8 cellular contexts compared by ENCODE assay signal in the genomic region with DNA sequence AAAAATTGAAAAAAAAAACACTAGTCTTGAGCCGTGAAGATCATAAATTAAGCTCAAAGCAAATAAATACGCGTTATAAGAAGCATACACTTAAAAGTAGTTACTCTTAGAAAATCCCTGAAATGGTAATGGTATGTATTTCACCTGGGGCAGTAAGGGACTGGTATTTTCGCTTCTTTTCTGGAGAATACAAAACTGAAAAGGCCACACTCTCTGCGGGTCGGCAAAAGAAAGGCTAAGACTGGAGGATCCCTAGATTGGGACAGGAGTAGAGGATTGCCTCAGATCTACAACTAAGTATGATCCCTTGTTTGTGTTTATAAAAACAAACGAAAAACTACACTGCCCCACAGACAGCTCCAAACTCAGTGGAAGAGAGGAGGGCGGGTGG. TPM values are rescaled to one million over a fixed set of nuclear protein-coding genes. Genes with fewer than 3 reads are reported as not detected.
DNase-seq lines count a peak whose midpoint lies in the region; ATAC-seq, FAIRE-seq and TF ChIP-seq lines count a peak whose summit lies in the region.

No MANE protein-coding gene starts in this region.

- under 1% methylated on average over 8 of the region's 8 CpGs for WGBS in K562 (ENCODE audit: insufficient coverage, low coverage, missing lambda C conversion rate)
- 1% methylated on average over 8 of the region's 8 CpGs for WGBS in lung, 2 donors

- FAIRE-seq in K562 (lab: Jason Lieb, UNC) = peak; percentile 49

- H4K20me1 ChIP-seq in K562 (replicated peaks; ENCODE audit: control insufficient read depth, insufficient read depth, low read length) = no peaks in the 10 kb centered on the region

- TF ChIP-seq RAD21 in K562 (CRISPR knock-in tag; conservative IDR thresholded peaks at IDR 0.05 in 1 of 2, IDR thresholded peaks at IDR 0.05 in 1 of 2) = no peak

- TF ChIP-seq EP300 in K562 (IDR thresholded peaks at IDR 0.05; ENCODE audit: low read length) = no peak

- DNase-seq in cardiac muscle cell (ENCODE audit: low read depth in 1 of 2, low spot score in 1 of 2) (peak in 1 of 2 donors; percentile 15), left cardiac atrium (no peak), K562 (ENCODE audit: extremely low read depth in 1 of 4, low spot score in 3 of 4) (no peak), lung (ENCODE audit: low spot score) (no peak), uterus (no peak), GM10248 (ENCODE audit: extremely low spot score) (no peak), T-helper 9 cell (no peak), DMS 273 (lab: John Stamatoyannopoulos, UW; ENCODE audit: unreplicated experiment) (no peak)

- ATAC-seq in left cardiac atrium (no peak), K562 (peak; percentile 56), lung (ENCODE audit: insufficient read depth, low FRiP score) (no peak)

- no peaks in the 10 kb centered on the region for H3K9me1 ChIP-seq in K562 (ENCODE audit: control insufficient read depth, insufficient read depth, low read length)

- POLR2A ChIA-PET in K562 (lab: Yijun Ruan, JAX) (interaction anchor here (0.7 to 1.6 kb wide), 8 partner anchors 10 to 328 kb away, joined by 3 to 8 read pairs (median 3); a partner anchor contains a TSS), GM10248 (lab: Yijun Ruan, JAX) (interaction anchor here (0.6 to 1.6 kb wide), 4 partner anchors 10 to 132 kb away, joined by 3 to 7 read pairs (median 4); a partner anchor contains a TSS)

- no peaks in the 10 kb centered on the region for H3K9me3 ChIP-seq in cardiac muscle cell (ENCODE audit: low read depth)
- no peaks in the 10 kb centered on the region for H3K9me3 ChIP-seq in K562 (replicated peaks; ENCODE audit: control insufficient read depth, insufficient read depth, low read depth, low read length)
- no peaks in the 10 kb centered on the region for H3K9me3 ChIP-seq in lung (ENCODE audit: control insufficient read depth in 2 of 2, insufficient read depth in 1 of 2, low read length in 1 of 2)
- no peaks in the 10 kb centered on the region for H3K9me3 ChIP-seq in uterus

- CTCF ChIA-PET in K562 (lab: Yijun Ruan, JAX; ENCODE audit: low intra/inter-chr PET ratio) (no interaction called here), GM10248 (lab: Yijun Ruan, JAX) (interaction anchor here (0.7 to 2.7 kb wide), 8 partner anchors 13 to 355 kb away, joined by 3 to 12 read pairs (median 3); no protein-coding TSS in a partner anchor)

- H3K27me3 ChIP-seq in cardiac muscle cell = no peaks in the 10 kb centered on the region
- H3K27me3 ChIP-seq in K562 (ENCODE audit: control insufficient read depth in 2 of 2, insufficient read depth in 2 of 2, low read length in 2 of 2) = no peaks in the 10 kb centered on the region
- H3K27me3 ChIP-seq in lung (ENCODE audit: control insufficient read depth, insufficient read depth) = no peaks in the 10 kb centered on the region
- H3K27me3 ChIP-seq in uterus = no peaks in the 10 kb centered on the region

- peak overlapping the region; percentile 100 for H2AFZ ChIP-seq in K562 (ENCODE audit: low read depth, low read length)

- peaks cover 55% of the 10 kb centered on the region for H3K79me2 ChIP-seq in K562 (ENCODE audit: control insufficient read depth, insufficient read depth, low read length)

- H3K4me2 ChIP-seq in K562 (ENCODE audit: insufficient read depth, low read length) = peak overlapping the region; percentile 99

- H3K4me3 ChIP-seq in cardiac muscle cell (peak overlapping the region; percentile 83), K562 (peak overlapping the region; percentile 84), lung (peak overlapping the region; percentile 85), uterus (peak overlapping the region; percentile 90 to 93)

- intact Hi-C loops in left cardiac atrium (cut with DNase I) = loop anchor here in 1 of 2 donors (5.0 to 10.0 kb wide), 2 partner anchors 106 to 201 kb away; a partner anchor contains a TSS
- intact Hi-C loops in K562 (cut with micrococcal nuclease) = loop anchor here (5.0 to 10.0 kb wide), 2 partner anchors 204 to 291 kb away; a partner anchor contains a TSS
- intact Hi-C loops in uterus (cut with DNase I; ENCODE audit: low total_unique reads) = no loop called here

- H3K4me1 ChIP-seq in cardiac muscle cell (ENCODE audit: low read depth) = peaks cover 13% of the 10 kb centered on the region
- no peaks in the 10 kb centered on the region; a peak in 1 of 5 replicates for H3K4me1 ChIP-seq in K562 (replicated peaks in 1 of 2; ENCODE audit: control insufficient read depth in 2 of 2, insufficient read depth in 2 of 2, low read length in 2 of 2)
- H3K4me1 ChIP-seq in lung (ENCODE audit: control insufficient read depth in 2 of 2, insufficient read depth in 2 of 2, low read length in 2 of 2) = peaks cover 4 to 13% of the 10 kb centered on the region in 2 donors
- no peaks in the 10 kb centered on the region for H3K4me1 ChIP-seq in uterus

- TF ChIP-seq CTCF in cardiac muscle cell (IDR thresholded peaks at IDR 0.05; ENCODE audit: low read depth, low read length) = no peak
- no peak for TF ChIP-seq CTCF in K562 (IDR thresholded peaks at IDR 0.05 in 2 of 3, conservative IDR thresholded peaks at IDR 0.05 in 1 of 3; ENCODE audit: insufficient read depth in 2 of 3, low read depth in 1 of 3, low read length in 3 of 3)
- TF ChIP-seq CTCF in lung (IDR thresholded peaks at IDR 0.05; ENCODE audit: control extremely low read depth, extremely low read depth) = no peak
- TF ChIP-seq CTCF in uterus (IDR thresholded peaks at IDR 0.05) = no peak
- TF ChIP-seq CTCF in GM10248 (IDR thresholded peaks at IDR 0.05; ENCODE audit: control extremely low read depth, extremely low read depth, low read depth, missing control alignments) = no peak

- peak overlapping the region; percentile 95 to 99 for H3K9ac ChIP-seq in K562 (ENCODE audit: insufficient read depth in 1 of 2, low read depth in 2 of 2, low read length in 2 of 2)

- TF ChIP-seq POLR2A in K562 (conservative IDR thresholded peaks at IDR 0.05) (no peak), uterus (IDR thresholded peaks at IDR 0.05) (no peak)

- in situ Hi-C loops in K562 (cut with MboI) = loop anchor here (25.0 kb wide), 1 partner anchor 211 kb away; a partner anchor contains a TSS

- BruUV-seq in K562 (replicated peaks; lab: Mats Ljungman, UMichigan) = no TSS peak

- H3K36me3 ChIP-seq in cardiac muscle cell = no peaks in the 10 kb centered on the region
- peaks cover 16% of the 10 kb centered on the region; the same call in 2 of the 3 replicates for H3K36me3 ChIP-seq in K562 (ENCODE audit: control insufficient read depth, insufficient read depth, low read length)
- peaks cover 2% of the 10 kb centered on the region in 2 donors for H3K36me3 ChIP-seq in lung (ENCODE audit: control insufficient read depth in 2 of 2, insufficient read depth in 2 of 2, low read length in 2 of 2)
- no peaks in the 10 kb centered on the region for H3K36me3 ChIP-seq in uterus

- peak overlapping the region; percentile 99 for H3K27ac ChIP-seq in cardiac muscle cell
- H3K27ac ChIP-seq in K562 (ENCODE audit: extremely low read depth, low read depth, low read length) = peak overlapping the region; percentile 97
- H3K27ac ChIP-seq in lung (ENCODE audit: low read depth in 1 of 2, low read length in 1 of 2) = peak overlapping the region; percentile 87 to 98
- H3K27ac ChIP-seq in uterus = peak overlapping the region; percentile 90

TF ChIP-seq in K562, 482 proteins besides CTCF, POLR2A, EP300 and RAD21 (continues in another document):
- TF ChIP-seq NCOA2 (IDR thresholded peaks at IDR 0.05; ENCODE audit: partially characterized antibody in 2 of 2) = peak in 1 of 2 experiments; percentile 75
- TF ChIP-seq, protein P1, sequence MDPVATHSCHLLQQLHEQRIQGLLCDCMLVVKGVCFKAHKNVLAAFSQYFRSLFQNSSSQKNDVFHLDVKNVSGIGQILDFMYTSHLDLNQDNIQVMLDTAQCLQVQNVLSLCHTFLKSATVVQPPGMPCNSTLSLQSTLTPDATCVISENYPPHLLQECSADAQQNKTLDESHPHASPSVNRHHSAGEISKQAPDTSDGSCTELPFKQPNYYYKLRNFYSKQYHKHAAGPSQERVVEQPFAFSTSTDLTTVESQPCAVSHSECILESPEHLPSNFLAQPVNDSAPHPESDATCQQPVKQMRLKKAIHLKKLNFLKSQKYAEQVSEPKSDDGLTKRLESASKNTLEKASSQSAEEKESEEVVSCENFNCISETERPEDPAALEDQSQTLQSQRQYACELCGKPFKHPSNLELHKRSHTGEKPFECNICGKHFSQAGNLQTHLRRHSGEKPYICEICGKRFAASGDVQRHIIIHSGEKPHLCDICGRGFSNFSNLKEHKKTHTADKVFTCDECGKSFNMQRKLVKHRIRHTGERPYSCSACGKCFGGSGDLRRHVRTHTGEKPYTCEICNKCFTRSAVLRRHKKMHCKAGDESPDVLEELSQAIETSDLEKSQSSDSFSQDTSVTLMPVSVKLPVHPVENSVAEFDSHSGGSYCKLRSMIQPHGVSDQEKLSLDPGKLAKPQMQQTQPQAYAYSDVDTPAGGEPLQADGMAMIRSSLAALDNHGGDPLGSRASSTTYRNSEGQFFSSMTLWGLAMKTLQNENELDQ (CRISPR knock-in tag; IDR thresholded peaks at IDR 0.05; ENCODE audit: borderline replicate concordance) = 0 out of 2 replicates have a peak, but pooled peaks have one; percentile 12

RNA-seq across cellular contexts. Expression of a gene that starts 0.6 kb away (rescaled TPM):
- total RNA-seq in cardiac muscle cell = 110 and 117 TPM in 2 replicates
- polyA plus RNA-seq in cardiac muscle cell = 151 and 152 TPM in 2 replicates
- total RNA-seq in left cardiac atrium = 10 to 100 TPM; 49.8 to 51.1 TPM
- total RNA-seq in K562 (2011; cell fraction: chromatin; rRNA removed; ENCODE audit: low replicate concordance) = 26.5 and 34.7 TPM in 2 replicates
- 17.3 and 20.5 TPM in 2 replicates for total RNA-seq in K562 (2011; cell fraction: nucleolus; rRNA removed)
- 22.3 and 32.9 TPM in 2 replicates for total RNA-seq in K562 (2011; cell fraction: nucleoplasm; rRNA removed)
- total RNA-seq in K562 (2014; rRNA removed) = 60.0 and 78.1 TPM in 2 replicates
- total RNA-seq in K562 (2014; rRNA removed; fragmentation: Illumina TruSeq; extraction: Trizol) = 51.8 and 53.1 TPM in 2 replicates
- total RNA-seq in K562 (2015; rRNA removed; fragmentation: Illumina TruSeq; extraction: Trizol) = 67.8 and 71.0 TPM in 2 replicates
- total RNA-seq in K562 (2021) = 43.5 and 46.7 TPM in 2 replicates
- 124 and 141 TPM in 2 replicates for polyA plus RNA-seq in K562 (2011; rRNA removed)
- polyA plus RNA-seq in K562 (2011; cell fraction: cytosol; rRNA removed) = 204 and 229 TPM in 2 replicates
- polyA plus RNA-seq in K562 (2011; cell fraction: nucleus; rRNA removed) = 54.0 and 64.0 TPM in 2 replicates
- 47.6 and 122 TPM in 2 replicates for polyA plus RNA-seq in K562 (2012)
- polyA plus RNA-seq in K562 (2014; fragmentation: Illumina TruSeq; extraction: Trizol) = 138 and 169 TPM in 2 replicates
- 10 to 100 TPM; 24.6 to 30.0 TPM for polyA plus RNA-seq in K562 (2014; fragmentation: Nextera tagmentation; extraction: Ambion mirVana)
- polyA plus RNA-seq in K562 (2014; rRNA removed) = 71.5 and 79.6 TPM in 2 replicates
- 73.2 and 73.6 TPM in 2 replicates for polyA minus RNA-seq in K562 (2011; rRNA and poly(A)+ RNA removed)
- 57.9 and 64.6 TPM in 2 replicates for polyA minus RNA-seq in K562 (2011; cell fraction: cytosol; rRNA and poly(A)+ RNA removed)
- 10.6 and 21.5 TPM in 2 replicates for polyA minus RNA-seq in K562 (2011; cell fraction: nucleus; rRNA and poly(A)+ RNA removed)
- 10 to 100 TPM; 53.2 to 57.6 TPM for total RNA-seq in lung
- polyA plus RNA-seq in lung = 10 to 100 TPM; 37.8 to 64.4 TPM
- 10 to 100 TPM; 37.2 to 97.7 (median 82.0) TPM for total RNA-seq in uterus
